In the genomic region with DNA sequence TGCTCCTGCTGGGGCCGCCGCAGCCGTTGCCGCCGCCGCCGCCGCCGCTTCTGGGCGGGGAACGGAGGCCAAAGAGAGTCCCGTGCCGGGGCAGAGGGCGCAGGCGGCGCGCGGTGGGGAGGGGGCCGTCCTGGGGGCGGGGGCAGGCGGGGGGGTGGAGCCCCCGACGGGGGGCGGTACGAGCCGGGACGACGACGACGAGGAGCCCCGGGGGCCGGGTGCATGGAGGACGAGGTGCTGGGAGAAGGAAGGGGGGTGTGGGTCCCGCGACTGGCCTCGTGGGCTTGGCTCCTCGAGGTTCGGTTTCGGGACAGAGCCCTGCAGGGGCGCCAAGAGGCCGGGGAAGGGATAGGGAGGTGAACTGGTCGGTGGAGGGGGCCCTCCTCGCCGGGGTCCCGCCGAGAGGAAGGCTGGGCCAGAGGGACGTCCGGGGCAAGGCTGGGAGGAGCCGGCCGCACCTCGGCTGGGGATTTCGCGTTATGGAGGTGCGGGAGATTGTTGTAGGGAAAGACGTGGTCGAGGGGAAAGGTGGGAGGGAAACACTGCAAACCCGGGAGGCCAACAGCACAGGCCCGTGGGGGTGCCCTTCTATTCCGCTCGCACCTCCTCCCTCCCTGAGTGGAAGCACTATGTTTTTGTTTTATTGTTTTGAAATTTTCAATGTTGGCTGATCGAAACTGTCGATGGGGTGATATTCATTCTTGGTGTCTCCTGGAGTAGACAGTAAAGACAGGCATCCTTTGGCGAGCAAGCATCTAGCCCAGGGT, we compare ENCODE assay signal across 8 cellular contexts. TPM values are rescaled to one million over a fixed set of nuclear protein-coding genes. Genes with fewer than 3 reads are reported as not detected.
DNase-seq lines count a peak whose midpoint lies in the region; ATAC-seq and TF ChIP-seq lines count a peak whose summit lies in the region.

No MANE protein-coding gene starts in this region.

- H3K36me3 Mint-ChIP-seq in T-helper 2 cell treated with Interferon-gamma antibody and Interleukin-4, amounts not matched to agents 5 μg/mL and 100 μg/mL, for 36 hours (ENCODE audit: low read depth), result peaks cover 1% of the 10 kb centered on the region
- H3K36me3 Mint-ChIP-seq in mesothelial cell of epicardium, result peaks cover 4% of the 10 kb centered on the region

- DNase-seq in activated T-cell treated with anti-CD3 and anti-CD28 coated beads for 1 hour (ENCODE audit: low read depth) (peak; percentile 23), activated T-cell treated with anti-CD3 and anti-CD28 coated beads for 4 hours (no peak), dermis blood vessel endothelial cell (peak; percentile 20), mesothelial cell of epicardium (ENCODE audit: low spot score in 2 of 2, unreplicated experiment in 2 of 2) (peak; percentile 25 to 44)
- DNase-seq in T-helper 2 cell treated with Interferon-gamma antibody and Interleukin-4, amounts not matched to agents 5 μg/mL and 100 μg/mL, for 36 hours (ENCODE audit: low spot score), result peak; percentile 15

- no peaks in the 10 kb centered on the region for H3K9me3 Mint-ChIP-seq in T-helper 2 cell treated with Interferon-gamma antibody and Interleukin-4, amounts not matched to agents 5 μg/mL and 100 μg/mL, for 36 hours
- H3K9me3 Mint-ChIP-seq in mesothelial cell of epicardium, result peaks cover 10% of the 10 kb centered on the region

- ATAC-seq in HG02852 (IDR thresholded peaks at IDR 0.05; ENCODE audit: unreplicated experiment) (no peak), GM18517 (IDR thresholded peaks at IDR 0.05; ENCODE audit: unreplicated experiment) (no peak), HG03025 (IDR thresholded peaks at IDR 0.05; ENCODE audit: low FRiP score, unreplicated experiment) (no peak)

- no peak overlapping the region for H3K27ac Mint-ChIP-seq in T-helper 2 cell treated with Interferon-gamma antibody and Interleukin-4, amounts not matched to agents 5 μg/mL and 100 μg/mL, for 36 hours
- H3K27ac Mint-ChIP-seq in mesothelial cell of epicardium, result peak overlapping the region; percentile 36

- TF ChIP-seq CTCF in mesothelial cell of epicardium (IDR thresholded peaks at IDR 0.05; ENCODE audit: unreplicated experiment), result no peak

- H3K4me1 Mint-ChIP-seq in T-helper 2 cell treated with Interferon-gamma antibody and Interleukin-4, amounts not matched to agents 5 μg/mL and 100 μg/mL, for 36 hours (ENCODE audit: low read depth), result peaks cover 9% of the 10 kb centered on the region
- peaks cover 13% of the 10 kb centered on the region for H3K4me1 Mint-ChIP-seq in mesothelial cell of epicardium

- H3K4me3 Mint-ChIP-seq in T-helper 2 cell treated with Interferon-gamma antibody and Interleukin-4, amounts not matched to agents 5 μg/mL and 100 μg/mL, for 36 hours, result peak overlapping the region; percentile 67
- H3K4me3 Mint-ChIP-seq in mesothelial cell of epicardium, result peak overlapping the region; percentile 78

- peaks cover 2% of the 10 kb centered on the region for H3K27me3 Mint-ChIP-seq in T-helper 2 cell treated with Interferon-gamma antibody and Interleukin-4, amounts not matched to agents 5 μg/mL and 100 μg/mL, for 36 hours (ENCODE audit: low read depth)
- no peaks in the 10 kb centered on the region for H3K27me3 Mint-ChIP-seq in mesothelial cell of epicardium (ENCODE audit: low read depth)

RNA-seq across cellular contexts. Expression of a gene that starts 1.9 kb away (rescaled TPM):
- total RNA-seq in dermis blood vessel endothelial cell, result 3.4 and 7.1 TPM in 2 replicates
- total RNA-seq in mesothelial cell of epicardium, result 27.7 to 28.9 TPM (median 28.0 TPM) in 3 replicates
